8 cellular contexts compared by ENCODE assay signal in genomic region chr17:14301279-14301760, GRCh38.
DNase-seq lines count a peak whose midpoint lies in the region; ATAC-seq and TF ChIP-seq lines count a peak whose summit lies in the region.

No MANE protein-coding gene starts in this region.

- CTCF ChIA-PET in activated naive CD4-positive, alpha-beta T cell treated with anti-CD3 and anti-CD28 coated beads, Interleukin-2, amount 10 ng/mL, durations not matched to agents 7 days and 5 days (lab: Charles Lee): interaction anchor here (0.8 to 2.8 kb wide), 14 partner anchors 16 to 710 kb away, joined by 3 to 10 read pairs (median 4); no protein-coding TSS in a partner anchor

- ATAC-seq in GM21381 (IDR thresholded peaks at IDR 0.05; ENCODE audit: unreplicated experiment): no peak

- peak; percentile 41 for DNase-seq in stimulated activated CD4-positive, alpha-beta T cell treated with anti-CD3 and anti-CD28 coated beads, Interleukin-12 subunit alpha, Interleukin-12 subunit beta, amount 100 ng/mL, for 4 hours
- no peak for DNase-seq in stimulated activated CD4-positive, alpha-beta T cell treated with anti-CD3 and anti-CD28 coated beads, Interleukin-2, amount 100 ng/mL, for 48 hours
- peak; percentile 56 for DNase-seq in activated naive CD4-positive, alpha-beta T cell treated with anti-CD3 and anti-CD28 coated beads, Interleukin-2, amount 10 ng/mL, durations not matched to agents 7 days and 5 days
- peak; percentile 40 to 42 for DNase-seq in stimulated activated CD4-positive, alpha-beta T cell treated with anti-CD3 and anti-CD28 coated beads, Interleukin-4, amount 100 ng/mL, for 4 hours
- DNase-seq in NCI-H2081 treated with DMSO at 0.1 percent for 48 hours (lab: John Stamatoyannopoulos, UW): no peak

- peak overlapping the region; percentile 81 for H3K4me3 ChIP-seq in iPS-15b (ENCODE audit: low read depth, low read length)

- H3K36me3 ChIP-seq in iPS-15b (ENCODE audit: control insufficient read depth, insufficient read depth, low read length): no peaks in the 10 kb centered on the region

- peaks cover 22% of the 10 kb centered on the region for H3K4me1 ChIP-seq in iPS-15b (ENCODE audit: control insufficient read depth, insufficient read depth, low read length)

- H3K27ac Mint-ChIP-seq in activated naive CD4-positive, alpha-beta T cell treated with anti-CD3 and anti-CD28 coated beads, Interleukin-2, amount 10 ng/mL, durations not matched to agents 7 days and 5 days: peak overlapping the region; percentile 96

- peaks cover 51% of the 10 kb centered on the region for H3K27me3 Mint-ChIP-seq in activated naive CD4-positive, alpha-beta T cell treated with anti-CD3 and anti-CD28 coated beads, Interleukin-2, amount 10 ng/mL, durations not matched to agents 7 days and 5 days

- TF ChIP-seq EP300 in Ishikawa (IDR thresholded peaks at IDR 0.05; ENCODE audit: borderline replicate concordance): no peak

- no peak overlapping the region for H3K9ac ChIP-seq in iPS-15b (ENCODE audit: low read depth, low read length)

- no peaks in the 10 kb centered on the region for H3K9me3 Mint-ChIP-seq in activated naive CD4-positive, alpha-beta T cell treated with anti-CD3 and anti-CD28 coated beads, Interleukin-2, amount 10 ng/mL, durations not matched to agents 7 days and 5 days

- peaks cover 90% of the 10 kb centered on the region for H3K27me3 ChIP-seq in iPS-15b (ENCODE audit: control insufficient read depth, insufficient read depth, low read length)

- no peaks in the 10 kb centered on the region for H3K9me3 ChIP-seq in iPS-15b (ENCODE audit: control insufficient read depth, insufficient read depth, low read length)

- H3K4me1 Mint-ChIP-seq in activated naive CD4-positive, alpha-beta T cell treated with anti-CD3 and anti-CD28 coated beads, Interleukin-2, amount 10 ng/mL, durations not matched to agents 7 days and 5 days: peaks cover 64% of the 10 kb centered on the region

- H3K4me3 Mint-ChIP-seq in activated naive CD4-positive, alpha-beta T cell treated with anti-CD3 and anti-CD28 coated beads, Interleukin-2, amount 10 ng/mL, durations not matched to agents 7 days and 5 days: peak overlapping the region; percentile 97

- no peak for TF ChIP-seq RAD21 in Ishikawa (IDR thresholded peaks at IDR 0.05; ENCODE audit: low read depth)

- H3K36me3 Mint-ChIP-seq in activated naive CD4-positive, alpha-beta T cell treated with anti-CD3 and anti-CD28 coated beads, Interleukin-2, amount 10 ng/mL, durations not matched to agents 7 days and 5 days: peaks cover 24% of the 10 kb centered on the region

TF ChIP-seq in Ishikawa, 13 proteins besides CTCF, POLR2A, EP300 and RAD21:
- TF ChIP-seq TCF12 (IDR thresholded peaks at IDR 0.05; ENCODE audit: low read depth) (peak; percentile 6; the same call in 1 of the 2 replicates), TAF1 (IDR thresholded peaks at IDR 0.05; ENCODE audit: low read depth) (no peak), CEBPB (IDR thresholded peaks at IDR 0.05) (no peak), EGR1 (IDR thresholded peaks at IDR 0.05) (no peak)

Comparison
In these comparisons a context has a peak if more than half of its experiments do, and no peak if none do; other contexts are left out.
1. DNase-seq: peak in stimulated activated CD4-positive, alpha-beta T cell treated with anti-CD3 and anti-CD28 coated beads, Interleukin-12 subunit alpha, Interleukin-12 subunit beta, amount 100 ng/mL, for 4 hours (single experiment), activated naive CD4-positive, alpha-beta T cell treated with anti-CD3 and anti-CD28 coated beads, Interleukin-2, amount 10 ng/mL, durations not matched to agents 7 days and 5 days (single experiment) and stimulated activated CD4-positive, alpha-beta T cell treated with anti-CD3 and anti-CD28 coated beads, Interleukin-4, amount 100 ng/mL, for 4 hours (2 of 2); none in stimulated activated CD4-positive, alpha-beta T cell treated with anti-CD3 and anti-CD28 coated beads, Interleukin-2, amount 100 ng/mL, for 48 hours (0 of 2) and NCI-H2081 treated with DMSO at 0.1 percent for 48 hours (single experiment).